8 cellular contexts compared by ENCODE assay signal in the genomic region with DNA sequence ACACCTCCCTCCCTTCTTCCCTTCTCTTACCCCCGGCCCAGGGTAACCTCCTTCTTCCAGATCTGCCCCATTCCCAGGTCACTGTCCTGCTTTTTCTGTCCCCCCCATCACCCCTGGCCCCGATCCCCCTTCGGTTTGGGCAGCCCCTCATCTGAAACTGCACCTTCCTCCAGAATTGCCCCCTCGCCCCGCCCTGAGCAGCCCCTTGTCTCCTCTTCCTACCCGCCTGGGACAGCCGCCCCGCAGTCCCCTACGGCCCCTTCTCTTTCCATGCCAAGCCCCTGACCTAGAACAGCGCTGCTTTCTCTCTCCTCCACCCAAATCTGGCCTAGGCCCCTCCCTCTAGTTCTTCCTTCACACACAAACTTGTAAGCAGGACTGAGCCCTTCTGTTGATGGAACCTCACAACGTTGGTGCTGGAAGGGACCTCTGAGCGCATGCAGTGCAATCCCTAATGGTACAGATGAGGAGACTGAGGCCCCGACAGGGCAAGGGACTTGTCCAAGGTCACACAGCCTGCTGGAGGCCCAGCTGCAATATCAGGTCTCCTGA. TPM values are rescaled to one million over a fixed set of nuclear protein-coding genes. Genes with fewer than 3 reads are reported as not detected.
DNase-seq lines count a peak whose midpoint lies in the region; ATAC-seq and TF ChIP-seq lines count a peak whose summit lies in the region.

No MANE protein-coding gene starts in this region.

- CTCF ChIA-PET in AG04449 (lab: Yijun Ruan, JAX), result interaction anchor here (0.9 to 1.8 kb wide), 2 partner anchors 9 to 188 kb away, joined by 4 to 9 read pairs; no protein-coding TSS in a partner anchor

- DNase-seq in AG04449 (ENCODE audit: low read depth, low spot score), result no peak
- DNase-seq in activated naive CD4-positive, alpha-beta T cell treated with anti-CD3 and anti-CD28 coated beads, Interleukin-2, amount 50 U/mL, for 72 hours (ENCODE audit: low spot score in 2 of 2), result peak in 1 of 2 donors; percentile 20
- no peak for DNase-seq in iPS DF 6.9 (ENCODE audit: low read depth, low spot score)
- no peak for DNase-seq in smooth muscle cell (lab: John Stamatoyannopoulos, UW; ENCODE audit: unreplicated experiment)
- no peak for DNase-seq in COLO829 (ENCODE audit: low spot score)
- DNase-seq in foreskin melanocyte, result no peak

- peaks cover 2% of the 10 kb centered on the region for H3F3A ChIP-seq in smooth muscle cell (ENCODE audit: low read depth)

- H3K9me3 ChIP-seq in HUES6 (ENCODE audit: control insufficient read depth, insufficient read depth, low read depth, low read length), result no peaks in the 10 kb centered on the region
- H3K9me3 ChIP-seq in iPS DF 6.9 (ENCODE audit: control insufficient read depth, insufficient read depth, low read length), result no peaks in the 10 kb centered on the region
- no peaks in the 10 kb centered on the region for H3K9me3 ChIP-seq in smooth muscle cell (replicated peaks; ENCODE audit: low read depth)

- POLR2A ChIA-PET in AG04449 (lab: Yijun Ruan, JAX), result interaction anchor here (0.7 to 1.9 kb wide), 7 partner anchors 11 to 91 kb away, joined by 3 to 13 read pairs (median 7); a partner anchor contains a TSS

- no peaks in the 10 kb centered on the region for H3K9me3 Mint-ChIP-seq in activated naive CD4-positive, alpha-beta T cell treated with anti-CD3 and anti-CD28 coated beads, Interleukin-2, amount 50 U/mL, for 72 hours

- peak overlapping the region; percentile 44 for H2AFZ ChIP-seq in smooth muscle cell (ENCODE audit: low read depth)

- peak overlapping the region; percentile 89 for H3K4me2 ChIP-seq in smooth muscle cell

- TF ChIP-seq CTCF in AG04449 (IDR thresholded peaks at IDR 0.05; ENCODE audit: insufficient read depth, low read length, missing control alignments) (no peak), smooth muscle cell (IDR thresholded peaks at IDR 0.05; ENCODE audit: borderline replicate concordance, insufficient read depth, poor library complexity, severe bottlenecking) (no peak)

- H3K27ac ChIP-seq in HUES6 (ENCODE audit: low read depth, low read length), result no peak overlapping the region
- H3K27ac ChIP-seq in iPS DF 6.9 (ENCODE audit: low read length), result no peak overlapping the region
- no peak overlapping the region for H3K27ac ChIP-seq in smooth muscle cell (ENCODE audit: low read depth)

- no CpG with 5 or more reads among the region's 13 CpGs for WGBS in iPS DF 6.9 (ENCODE audit: insufficient coverage, insufficient read length)
- WGBS in smooth muscle cell (ENCODE audit: low lambda C conversion rate), result 27% methylated on average over 7 of the region's 13 CpGs

- peaks cover 3% of the 10 kb centered on the region; the same call in 1 of the 2 replicates for H3K4me1 ChIP-seq in HUES6 (ENCODE audit: control insufficient read depth, insufficient read depth, low read length)
- H3K4me1 ChIP-seq in iPS DF 6.9 (ENCODE audit: control insufficient read depth, insufficient read depth, low read length), result peaks cover 2% of the 10 kb centered on the region; the same call in 1 of the 2 replicates
- peaks cover 10% of the 10 kb centered on the region for H3K4me1 ChIP-seq in smooth muscle cell (ENCODE audit: low read depth)

- peaks cover 27% of the 10 kb centered on the region for H3K79me2 ChIP-seq in smooth muscle cell (ENCODE audit: low read depth)

- H4K20me1 ChIP-seq in smooth muscle cell (ENCODE audit: low read depth), result peaks cover 39% of the 10 kb centered on the region

- H3K4me3 ChIP-seq in AG04449 (ENCODE audit: low read depth, low read length) (peak overlapping the region; percentile 77), HUES6 (ENCODE audit: low read depth, low read length) (peak overlapping the region; percentile 73), iPS DF 6.9 (ENCODE audit: low read length) (peak overlapping the region; percentile 88), smooth muscle cell (peak overlapping the region; percentile 73)

- ATAC-seq in activated naive CD4-positive, alpha-beta T cell treated with anti-CD3 and anti-CD28 coated beads, Interleukin-2, amount 50 U/mL, for 72 hours, result no peak
- no peak for ATAC-seq in HG03139 (IDR thresholded peaks at IDR 0.05; ENCODE audit: unreplicated experiment)

- H3K36me3 ChIP-seq in HUES6 (ENCODE audit: control insufficient read depth, insufficient read depth, low read length), result peaks cover 12% of the 10 kb centered on the region
- peaks cover 6% of the 10 kb centered on the region for H3K36me3 ChIP-seq in iPS DF 6.9 (ENCODE audit: control insufficient read depth, insufficient read depth, low read length)
- H3K36me3 ChIP-seq in smooth muscle cell (ENCODE audit: low read depth), result no peaks in the 10 kb centered on the region

- H3K27me3 ChIP-seq in HUES6 (ENCODE audit: control insufficient read depth, insufficient read depth, low read length) (no peaks in the 10 kb centered on the region), iPS DF 6.9 (ENCODE audit: control insufficient read depth, insufficient read depth, low read length) (no peaks in the 10 kb centered on the region), smooth muscle cell (ENCODE audit: low read depth) (no peaks in the 10 kb centered on the region)

- peak overlapping the region; percentile 92 to 98 for H3K27ac Mint-ChIP-seq in activated naive CD4-positive, alpha-beta T cell treated with anti-CD3 and anti-CD28 coated beads, Interleukin-2, amount 50 U/mL, for 72 hours

- H3K36me3 Mint-ChIP-seq in activated naive CD4-positive, alpha-beta T cell treated with anti-CD3 and anti-CD28 coated beads, Interleukin-2, amount 50 U/mL, for 72 hours, result peaks cover 13% of the 10 kb centered on the region in 2 donors

- H3K9ac ChIP-seq in HUES6 (ENCODE audit: low read length) (peak overlapping the region; percentile 64), smooth muscle cell (ENCODE audit: low read depth) (peak overlapping the region; percentile 79)

RNA-seq across cellular contexts. Expression of a gene that starts 0.6 kb away (rescaled TPM):
- total RNA-seq in activated naive CD4-positive, alpha-beta T cell treated with anti-CD3 and anti-CD28 coated beads, Interleukin-2, amount 50 U/mL, for 72 hours, result 10 to 100 TPM; 53.0 to 96.0 TPM
- total RNA-seq in smooth muscle cell, result 33.4 and 51.3 TPM in 2 replicates
- polyA plus RNA-seq in smooth muscle cell, result 44.1 and 46.4 TPM in 2 replicates

RNA-seq across cellular contexts. Expression of a gene that starts 6.0 kb away (rescaled TPM):
- 10 to 100 TPM in 1 of 2 donors, 1 to 10 TPM in 1; 7.9 to 13.8 TPM for total RNA-seq in activated naive CD4-positive, alpha-beta T cell treated with anti-CD3 and anti-CD28 coated beads, Interleukin-2, amount 50 U/mL, for 72 hours
- 9.7 and 11.3 TPM in 2 replicates for total RNA-seq in smooth muscle cell
- 23.4 and 24.6 TPM in 2 replicates for polyA plus RNA-seq in smooth muscle cell

RNA-seq across cellular contexts. Expression of a gene that starts 24.4 kb away (rescaled TPM):
- 1 to 10 TPM in 1 of 2 donors, under 1 TPM in 1; 0.54 to 1.0 TPM for total RNA-seq in activated naive CD4-positive, alpha-beta T cell treated with anti-CD3 and anti-CD28 coated beads, Interleukin-2, amount 50 U/mL, for 72 hours
- not detected in 2 replicates for total RNA-seq in smooth muscle cell
- 0.17 TPM in 1 of 2 replicates, not detected in the other for polyA plus RNA-seq in smooth muscle cell

RNA-seq across cellular contexts. Expression of a gene that starts 28.7 kb away (rescaled TPM):
- 10 to 100 TPM; 79.4 to 83.6 TPM for total RNA-seq in activated naive CD4-positive, alpha-beta T cell treated with anti-CD3 and anti-CD28 coated beads, Interleukin-2, amount 50 U/mL, for 72 hours
- total RNA-seq in smooth muscle cell, result 71.3 and 86.7 TPM in 2 replicates
- polyA plus RNA-seq in smooth muscle cell, result 154 and 161 TPM in 2 replicates

RNA-seq across cellular contexts. Expression of a gene that starts 29.0 kb away (rescaled TPM):
- total RNA-seq in activated naive CD4-positive, alpha-beta T cell treated with anti-CD3 and anti-CD28 coated beads, Interleukin-2, amount 50 U/mL, for 72 hours, result 10 to 100 TPM; 67.7 to 74.0 TPM
- total RNA-seq in smooth muscle cell, result 51.5 and 61.8 TPM in 2 replicates
- 102 and 113 TPM in 2 replicates for polyA plus RNA-seq in smooth muscle cell
